ENCODE assay signal across 17 cellular contexts in the genomic region with DNA sequence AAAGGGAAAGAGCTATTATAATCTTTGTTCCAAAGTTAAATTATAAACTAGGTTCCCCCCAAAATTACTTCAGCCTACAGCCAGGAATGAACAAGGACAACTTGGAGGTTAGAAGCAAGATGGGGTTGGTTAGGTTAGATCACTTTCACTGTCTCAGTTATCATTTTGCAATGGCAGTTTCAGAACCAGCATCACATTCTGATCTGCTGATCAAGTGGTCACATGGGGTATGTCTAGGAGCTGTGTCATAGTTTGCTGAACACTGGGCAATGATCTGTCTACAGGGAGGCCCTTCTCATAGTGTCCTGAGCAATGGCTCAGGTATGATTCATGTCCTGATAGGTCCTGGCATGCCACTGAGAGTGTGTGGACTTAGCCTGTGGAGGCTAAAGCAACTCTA. TPM values are rescaled to one million over a fixed set of nuclear protein-coding genes. Genes with fewer than 3 reads are reported as not detected.
A peak's percentile ranks its signal among the peaks of the same experiment; 100 is the strongest.
DNase-seq lines count a peak whose midpoint lies in the region; ATAC-seq, FAIRE-seq and TF ChIP-seq lines count a peak whose summit lies in the region.
"Had no signal": no experiment of that assay in that cellular context is flagged by ENCODE, and none has a peak within 500 bp of the region (broad histone marks: within the 10 kb centered on the region; RNA-seq: fewer than 3 reads in every experiment).

No MANE protein-coding gene starts in this region.

- H3K27ac ChIP-seq in HepG2 (ENCODE audit: extremely low read length, insufficient read depth, low read length) (no peak overlapping the region), testis (no peak overlapping the region)
- H3K27ac ChIP-seq: SK-N-MC had no signal

- no peaks in the 10 kb centered on the region for H3K27me3 Mint-ChIP-seq in Calu3 (ENCODE audit: unreplicated experiment)
- H3K27me3 Mint-ChIP-seq: activated B cell treated with CpG ODN at 0.5 μM for 24 hours; activated naive CD8-positive, alpha-beta T cell treated with anti-CD3 and anti-CD28 coated beads, Interleukin-2, amount 10 ng/mL, durations not matched to agents 7 days and 5 days had no signal

- BruUV-seq in Calu3 (replicated peaks; lab: Mats Ljungman, UMichigan) = no TSS peak
- BruUV-seq in HepG2 (replicated peaks; lab: Mats Ljungman, UMichigan) = no TSS peak

- H3K36me3 ChIP-seq in HepG2 (replicated peaks in 1 of 2; ENCODE audit: control insufficient read depth in 1 of 2, insufficient read depth in 2 of 2, low read length in 2 of 2) (no peaks in the 10 kb centered on the region), testis (ENCODE audit: low read depth, missing control alignments) (no peaks in the 10 kb centered on the region)

- POLR2A ChIA-PET in HepG2 (lab: Yijun Ruan, JAX) = interaction anchor here (1.0 kb wide), 1 partner anchor 11 kb away, joined by 3 read pairs; no protein-coding TSS in a partner anchor

- ATAC-seq in HepG2 = peak; percentile 63
- ATAC-seq in HG03097 (IDR thresholded peaks at IDR 0.05; ENCODE audit: low FRiP score, unreplicated experiment) = no peak
- ATAC-seq in activated naive CD4-positive, alpha-beta T cell treated with anti-CD3 and anti-CD28 coated beads, Interleukin-2, amount 50 U/mL, for 72 hours = no peak

- H3K4me1 ChIP-seq in HepG2 (ENCODE audit: insufficient read depth, low read length) (peaks cover 36% of the 10 kb centered on the region), testis (no peaks in the 10 kb centered on the region)

- no peaks in the 10 kb centered on the region for H3K79me2 ChIP-seq in HepG2 (ENCODE audit: insufficient read depth, low read length)

- TF ChIP-seq CTCF in Calu3 (IDR thresholded peaks at IDR 0.05; ENCODE audit: unreplicated experiment) = no peak
- no peak for TF ChIP-seq CTCF in choroid plexus epithelial cell (conservative IDR thresholded peaks at IDR 0.05; ENCODE audit: low read depth, low read length)
- TF ChIP-seq CTCF in HepG2 (CRISPR knock-in tag; IDR thresholded peaks at IDR 0.05) = no peak
- TF ChIP-seq CTCF in testis (IDR thresholded peaks at IDR 0.05) = no peak

- in situ Hi-C loops in HepG2 (cut with HindIII; ENCODE audit: extremely low pct_ligation_motif_present, low pct_unique_long_range_greater_than_20kb) = no loop called here

- no peak for TF ChIP-seq RAD21 in HepG2 (CRISPR knock-in tag; IDR thresholded peaks at IDR 0.05)

- H3K27me3 ChIP-seq in HepG2 (ENCODE audit: control insufficient read depth in 1 of 2, insufficient read depth in 2 of 2, low read length in 2 of 2) (no peaks in the 10 kb centered on the region), testis (no peaks in the 10 kb centered on the region)

- no peaks in the 10 kb centered on the region for H3K9me3 Mint-ChIP-seq in Calu3 (ENCODE audit: low read depth, unreplicated experiment)
- H3K9me3 Mint-ChIP-seq in activated naive CD4-positive, alpha-beta T cell treated with anti-CD3 and anti-CD28 coated beads, Interleukin-2, amount 50 U/mL, for 72 hours = no peaks in the 10 kb centered on the region
- H3K9me3 Mint-ChIP-seq: activated B cell treated with CpG ODN at 0.5 μM for 24 hours; activated naive CD8-positive, alpha-beta T cell treated with anti-CD3 and anti-CD28 coated beads, Interleukin-2, amount 10 ng/mL, durations not matched to agents 7 days and 5 days had no signal

- H3K4me3 Mint-ChIP-seq in Calu3 (ENCODE audit: low read depth, unreplicated experiment) = no peak overlapping the region
- H3K4me3 Mint-ChIP-seq: activated B cell treated with CpG ODN at 0.5 μM for 24 hours; activated naive CD8-positive, alpha-beta T cell treated with anti-CD3 and anti-CD28 coated beads, Interleukin-2, amount 10 ng/mL, durations not matched to agents 7 days and 5 days; CD14-positive monocyte had no signal

- H3K9ac ChIP-seq in HepG2 (ENCODE audit: insufficient read depth, low read depth, low read length) = no peak overlapping the region

- peak overlapping the region; percentile 20 for H3K27ac Mint-ChIP-seq in Calu3 (ENCODE audit: unreplicated experiment)
- H3K27ac Mint-ChIP-seq in activated naive CD4-positive, alpha-beta T cell treated with anti-CD3 and anti-CD28 coated beads, Interleukin-2, amount 50 U/mL, for 72 hours = no peak overlapping the region
- H3K27ac Mint-ChIP-seq: activated B cell treated with CpG ODN at 0.5 μM for 24 hours; activated naive CD8-positive, alpha-beta T cell treated with anti-CD3 and anti-CD28 coated beads, Interleukin-2, amount 10 ng/mL, durations not matched to agents 7 days and 5 days; CD14-positive monocyte had no signal

- H2AFZ ChIP-seq in HepG2 (ENCODE audit: low read length) = no peak overlapping the region

- DNase-seq in Calu3 = peak; percentile 37
- peak; percentile 74 for DNase-seq in LHCN-M2 (ENCODE audit: low read depth)
- peak; percentile 51 for DNase-seq in choroid plexus epithelial cell (ENCODE audit: low read depth)
- DNase-seq in HepG2 (ENCODE audit: low spot score) = peak; percentile 63
- no peak for DNase-seq in activated naive CD4-positive, alpha-beta T cell treated with anti-CD3 and anti-CD28 coated beads, Interleukin-2, amount 50 U/mL, for 72 hours (ENCODE audit: low spot score in 2 of 2)
- no peak for DNase-seq in testis
- DNase-seq in NCI-H2029 treated with DMSO at 0.1 percent for 48 hours (lab: John Stamatoyannopoulos, UW) = no peak
- DNase-seq: activated B cell treated with CpG ODN at 0.5 μM for 24 hours; activated CD8-positive, alpha-beta memory T cell treated with anti-CD3 and anti-CD28 coated beads, Interleukin-2, amount 50 U/mL, for 48 hours; activated naive CD8-positive, alpha-beta T cell treated with anti-CD3 and anti-CD28 coated beads, Interleukin-2, amount 10 ng/mL, durations not matched to agents 7 days and 5 days; foreskin melanocyte; KBM-7; NCI-H1694 treated with DMSO at 0.1 percent for 48 hours had no signal

- H4K20me1 ChIP-seq in HepG2 (ENCODE audit: insufficient read depth, low read length) = no peaks in the 10 kb centered on the region

- H3K4me3 ChIP-seq in choroid plexus epithelial cell (ENCODE audit: low read depth, low read length) (no peak overlapping the region), HepG2 (replicated peaks in 1 of 3; ENCODE audit: insufficient read depth in 1 of 3, low read depth in 2 of 3, low read length in 3 of 3) (no peak overlapping the region), testis (no peak overlapping the region)
- H3K4me3 ChIP-seq: SK-N-MC had no signal

- peaks cover 15% of the 10 kb centered on the region for H3K36me3 Mint-ChIP-seq in Calu3 (ENCODE audit: insufficient read depth, unreplicated experiment)
- no peaks in the 10 kb centered on the region for H3K36me3 Mint-ChIP-seq in activated naive CD4-positive, alpha-beta T cell treated with anti-CD3 and anti-CD28 coated beads, Interleukin-2, amount 50 U/mL, for 72 hours
- H3K36me3 Mint-ChIP-seq: activated naive CD8-positive, alpha-beta T cell treated with anti-CD3 and anti-CD28 coated beads, Interleukin-2, amount 10 ng/mL, durations not matched to agents 7 days and 5 days; CD14-positive monocyte had no signal

- no peak overlapping the region for H3K4me2 ChIP-seq in HepG2 (ENCODE audit: low read depth, low read length)

- peak; percentile 54 for FAIRE-seq in HepG2 (lab: Jason Lieb, UNC)
- FAIRE-seq: colon had no signal

- CTCF ChIA-PET in Calu3 (lab: Charles Lee) (interaction anchor here (1.1 to 1.4 kb wide), 3 partner anchors 10 to 41 kb away, joined by 3 to 6 read pairs (median 5); no protein-coding TSS in a partner anchor), HepG2 (lab: Yijun Ruan, JAX; ENCODE audit: low intra/inter-chr PET ratio, low total read pairs) (no interaction called here)

- peaks cover 24% of the 10 kb centered on the region for H3K4me1 Mint-ChIP-seq in Calu3 (ENCODE audit: low read depth, unreplicated experiment)
- H3K4me1 Mint-ChIP-seq: activated naive CD8-positive, alpha-beta T cell treated with anti-CD3 and anti-CD28 coated beads, Interleukin-2, amount 10 ng/mL, durations not matched to agents 7 days and 5 days; CD14-positive monocyte had no signal

- intact Hi-C loops in Calu3 (cut with micrococcal nuclease; ENCODE audit: unreplicated experiment) (no loop called here), HepG2 (cut with micrococcal nuclease; ENCODE audit: unreplicated experiment) (no loop called here), testis (cut with DNase I; ENCODE audit: low total_unique reads) (no loop called here)

- TF ChIP-seq POLR2A in HepG2 (IDR thresholded peaks at IDR 0.05; ENCODE audit: insufficient read depth in 1 of 2, low read depth in 2 of 2, low read length in 2 of 2) = no peak
- TF ChIP-seq POLR2A in testis (IDR thresholded peaks at IDR 0.05) = no peak

- H3K9me3 ChIP-seq in HepG2 (ENCODE audit: low read length) (no peaks in the 10 kb centered on the region), testis (no peaks in the 10 kb centered on the region)

- TF ChIP-seq EP300 in HepG2 (IDR thresholded peaks at IDR 0.05; ENCODE audit: low read depth in 2 of 2, low read length in 2 of 2) (no peak), HepG2 (CRISPR knock-in tag; IDR thresholded peaks at IDR 0.05; ENCODE audit: borderline replicate concordance) (no peak)

RNA-seq across cellular contexts. Expression of gene XIAP, which starts 41.6 kb away (rescaled TPM):
- total RNA-seq in Calu3 (2022) (62.8 and 75.0 TPM in 2 replicates), LHCN-M2 (2014; rRNA removed) (30.5 and 37.6 TPM in 2 replicates), HepG2 (2016; rRNA removed; fragmentation: Illumina TruSeq; extraction: Trizol) (29.5 and 53.0 TPM in 2 replicates), testis (10 to 100 TPM; 26.5 to 30.2 TPM)
- polyA plus RNA-seq in LHCN-M2 (2012) = 10.5 TPM
- total RNA-seq in HepG2 (2016; cell fraction: cytosol; rRNA removed; fragmentation: Illumina TruSeq; extraction: Trizol; ENCODE audit: low read depth) = 6.8 and 12.3 TPM in 2 replicates
- total RNA-seq in HepG2 (2016; cell fraction: insoluble cytoplasmic fraction; rRNA removed; fragmentation: Illumina TruSeq; extraction: Trizol) = 28.7 and 48.6 TPM in 2 replicates
- total RNA-seq in HepG2 (2016; cell fraction: membrane; rRNA removed; fragmentation: Illumina TruSeq; extraction: Trizol) = 13.6 and 23.0 TPM in 2 replicates
- 21.6 and 21.7 TPM in 2 replicates for total RNA-seq in HepG2 (2016; cell fraction: nucleus; rRNA removed; fragmentation: Illumina TruSeq; extraction: Trizol)
- polyA plus RNA-seq in HepG2 (2011; rRNA removed) (10.1 and 12.9 TPM in 2 replicates), testis (ENCODE audit: insufficient read depth, low read depth, low replicate concordance) (16.5 TPM)
- 5.9 and 6.5 TPM in 2 replicates for polyA plus RNA-seq in HepG2 (2011; cell fraction: cytosol; rRNA removed)
- 5.7 and 6.6 TPM in 2 replicates for polyA plus RNA-seq in HepG2 (2011; cell fraction: nucleus; rRNA removed)
- 8.7 and 9.1 TPM in 2 replicates for polyA plus RNA-seq in HepG2 (2012)
- polyA plus RNA-seq in HepG2 (2016; cell fraction: cytosol; fragmentation: Illumina TruSeq; extraction: Trizol; ENCODE audit: low read depth) = 2.9 and 3.8 TPM in 2 replicates
- polyA plus RNA-seq in HepG2 (2016; cell fraction: insoluble cytoplasmic fraction; fragmentation: Illumina TruSeq; extraction: Trizol; ENCODE audit: low read depth) = 17.7 and 18.6 TPM in 2 replicates
- 3.7 and 4.0 TPM in 2 replicates for polyA plus RNA-seq in HepG2 (2016; cell fraction: membrane; fragmentation: Illumina TruSeq; extraction: Trizol; ENCODE audit: low read depth)
- 18.5 and 21.5 TPM in 2 replicates for polyA plus RNA-seq in HepG2 (2016; cell fraction: nucleus; fragmentation: Illumina TruSeq; extraction: Trizol; ENCODE audit: insufficient read depth, low read depth)
- polyA minus RNA-seq in HepG2 (2011; rRNA and poly(A)+ RNA removed; ENCODE audit: low replicate concordance) = 8.4 and 14.4 TPM in 2 replicates
- polyA minus RNA-seq in HepG2 (2011; cell fraction: cytosol; rRNA and poly(A)+ RNA removed) = 13.2 and 19.9 TPM in 2 replicates
- 16.2 and 17.1 TPM in 2 replicates for polyA minus RNA-seq in HepG2 (2011; cell fraction: nucleus; rRNA and poly(A)+ RNA removed)
- total RNA-seq in activated naive CD4-positive, alpha-beta T cell treated with anti-CD3 and anti-CD28 coated beads, Interleukin-2, amount 50 U/mL, for 72 hours = 10 to 100 TPM; 20.2 to 36.0 TPM

Comparison
In these comparisons a context has a peak if more than half of its experiments do, and no peak if none do; other contexts are left out.
1. DNase-seq: peak in Calu3 (single experiment), LHCN-M2 (single experiment), choroid plexus epithelial cell (single experiment) and HepG2 (single experiment); none in activated naive CD4-positive, alpha-beta T cell treated with anti-CD3 and anti-CD28 coated beads, Interleukin-2, amount 50 U/mL, for 72 hours (0 of 2), testis (single experiment) and NCI-H2029 treated with DMSO at 0.1 percent for 48 hours (single experiment).